Comparison of ENCODE assay signal across 26 cellular contexts in the genomic region with DNA sequence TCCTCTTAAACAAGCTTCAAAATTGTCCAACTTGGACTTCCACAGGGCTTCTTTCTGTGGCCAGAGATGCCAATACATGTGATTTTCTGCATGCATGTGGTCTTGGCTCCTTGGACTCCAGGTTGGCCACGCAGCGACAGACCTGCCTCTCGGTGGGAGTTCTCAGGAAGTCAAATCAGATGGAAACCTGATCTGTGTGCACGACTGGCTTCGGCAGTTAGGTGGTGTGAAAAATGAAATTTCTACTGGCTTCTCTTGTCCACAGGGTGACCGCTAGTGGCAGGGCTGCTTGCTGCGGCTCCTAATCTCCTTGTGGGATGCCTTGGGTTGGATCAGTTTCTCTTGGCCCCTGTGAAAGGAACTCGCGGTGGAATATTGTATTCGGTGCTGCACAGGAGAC. TPM values are rescaled to one million over a fixed set of nuclear protein-coding genes. Genes with fewer than 3 reads are reported as not detected.
"Had no signal": no experiment of that assay in that cellular context is flagged by ENCODE, and none has a peak within 500 bp of the region (broad histone marks: within the 10 kb centered on the region; RNA-seq: fewer than 3 reads in every experiment).

No MANE protein-coding gene starts in this region.

- H3K36me3 Mint-ChIP-seq: activated naive CD4-positive, alpha-beta T cell treated with anti-CD3 and anti-CD28 coated beads, Interleukin-2, amount 10 ng/mL, durations not matched to agents 7 days and 5 days had no signal

- H3K4me1 ChIP-seq: body of pancreas, left ventricle myocardium inferior, spleen, thyroid gland, uterus had no signal

- H3K27me3 ChIP-seq: body of pancreas, cardiac muscle cell, thyroid gland, uterus had no signal

- H3K4me3 Mint-ChIP-seq: activated B cell treated with CpG ODN at 0.5 μM for 24 hours; activated CD4-positive, alpha-beta T cell treated with anti-CD3 and anti-CD28 coated beads for 36 hours; activated naive CD4-positive, alpha-beta T cell treated with anti-CD3 and anti-CD28 coated beads, Interleukin-2, amount 10 ng/mL, durations not matched to agents 7 days and 5 days; activated T-cell treated with anti-CD3 and anti-CD28 coated beads, Interleukin-2, amount 50 U/mL, for 72 hours; mesothelial cell of epicardium; natural killer cell had no signal

- H3K27ac Mint-ChIP-seq: activated B cell treated with CpG ODN at 0.5 μM for 24 hours; activated CD4-positive, alpha-beta T cell treated with anti-CD3 and anti-CD28 coated beads for 36 hours; activated naive CD4-positive, alpha-beta T cell treated with anti-CD3 and anti-CD28 coated beads, Interleukin-2, amount 10 ng/mL, durations not matched to agents 7 days and 5 days; activated T-cell treated with anti-CD3 and anti-CD28 coated beads, Interleukin-2, amount 50 U/mL, for 72 hours; mesothelial cell of epicardium; natural killer cell; progenitor cell of endocrine pancreas had no signal

- H3K4me3 ChIP-seq: body of pancreas, cardiac muscle cell, left ventricle myocardium inferior, spleen, thyroid gland, uterus had no signal

- H3K27ac ChIP-seq: body of pancreas, cardiac muscle cell, epithelial cell of prostate, left ventricle myocardium inferior, spleen, thyroid gland, uterus had no signal

- ATAC-seq: activated CD4-positive, alpha-beta T cell treated with anti-CD3 and anti-CD28 coated beads for 36 hours; activated T-cell treated with anti-CD3 and anti-CD28 coated beads, Interleukin-2, amount 50 U/mL, for 72 hours; body of pancreas; natural killer cell had no signal

- DNase-seq: activated B cell treated with CpG ODN at 0.5 μM for 24 hours; activated CD4-positive, alpha-beta T cell treated with anti-CD3 and anti-CD28 coated beads for 36 hours; activated CD4-positive, alpha-beta T cell treated with anti-CD3 and anti-CD28 coated beads, Interleukin-2, amount 50 U/mL, for 48 hours; activated effector memory CD4-positive, alpha-beta T cell treated with Interleukin-2 at 50 U/mL for 16 hours; activated naive CD4-positive, alpha-beta T cell treated with anti-CD3 and anti-CD28 coated beads, Interleukin-2, amount 10 ng/mL, durations not matched to agents 7 days and 5 days; activated T-cell treated with anti-CD3 and anti-CD28 coated beads, Interleukin-2, amount 50 U/mL, for 72 hours; amygdala; body of pancreas; foreskin fibroblast; kidney glomerular epithelial cell; left ventricle myocardium inferior; mammary epithelial cell; natural killer cell; retina; spleen; stimulated activated CD4-positive, alpha-beta T cell treated with anti-CD3 and anti-CD28 coated beads, Interleukin-4, amount 100 ng/mL, for 1 hour; stimulated activated naive CD4-positive, alpha-beta T cell treated with Interleukin-2 at 50 U/mL for 16 hours; T-helper 1 cell; thyroid gland; uterus had no signal

- H3K9me3 ChIP-seq: thyroid gland had no signal

- H3K36me3 ChIP-seq: cardiac muscle cell, left ventricle myocardium inferior, spleen, thyroid gland, uterus had no signal

- H3K4me1 Mint-ChIP-seq: activated B cell treated with CpG ODN at 0.5 μM for 24 hours; activated CD4-positive, alpha-beta T cell treated with anti-CD3 and anti-CD28 coated beads for 36 hours; activated naive CD4-positive, alpha-beta T cell treated with anti-CD3 and anti-CD28 coated beads, Interleukin-2, amount 10 ng/mL, durations not matched to agents 7 days and 5 days; mesothelial cell of epicardium; natural killer cell had no signal

RNA-seq across cellular contexts. Expression of gene PHACTR3, which starts 57.3 kb away (rescaled TPM):
- total RNA-seq: activated B cell treated with CpG ODN at 0.5 μM for 24 hours; activated CD4-positive, alpha-beta T cell treated with anti-CD3 and anti-CD28 coated beads for 36 hours; activated T-cell treated with anti-CD3 and anti-CD28 coated beads, Interleukin-2, amount 50 U/mL, for 72 hours; fibroblast of lung; natural killer cell; osteoblast had no signal
- polyA plus RNA-seq: fibroblast of lung had no signal
